In the genomic region with DNA sequence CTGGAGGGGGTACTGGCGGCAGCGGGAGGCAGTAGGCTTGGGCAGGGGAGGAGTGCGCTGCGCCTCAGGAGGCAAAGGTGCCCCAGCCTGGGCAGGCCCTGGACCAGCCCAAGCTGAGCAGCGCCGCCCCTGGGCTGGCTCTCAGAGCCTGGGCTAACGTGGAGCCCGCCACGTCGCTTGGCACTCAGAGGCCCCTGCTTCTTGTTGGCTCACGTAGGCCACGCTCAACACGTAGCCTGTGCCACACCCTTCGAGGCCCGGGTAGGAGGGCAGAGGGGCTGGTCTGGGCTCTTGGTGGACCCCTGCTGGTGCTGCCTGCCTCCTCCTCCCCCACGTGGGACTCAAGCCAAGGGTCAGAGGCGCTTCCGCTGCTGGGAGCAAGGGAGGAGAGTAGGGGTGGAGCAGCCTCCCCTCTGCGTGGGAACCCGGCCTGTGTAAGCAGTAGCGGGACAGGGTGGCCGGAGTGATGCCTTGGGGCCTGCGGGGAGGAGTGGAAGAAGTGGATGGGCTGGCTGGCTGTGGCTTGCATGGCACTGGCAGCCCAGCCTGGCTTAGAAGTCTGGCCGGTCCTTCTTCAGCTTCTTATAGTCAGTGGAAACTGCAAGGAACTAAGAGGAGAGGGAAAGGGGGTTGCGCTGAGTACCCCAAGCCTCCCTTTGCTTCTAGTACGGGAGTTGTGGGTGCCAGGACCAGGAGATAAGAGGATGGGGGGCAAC, we compare ENCODE assay signal across 9 cellular contexts. TPM values are rescaled to one million over a fixed set of nuclear protein-coding genes. Genes with fewer than 3 reads are reported as not detected.
DNase-seq lines count a peak whose midpoint lies in the region; ATAC-seq and TF ChIP-seq lines count a peak whose summit lies in the region.
"Had no signal": no experiment of that assay in that cellular context is flagged by ENCODE, and none has a peak within 500 bp of the region (broad histone marks: within the 10 kb centered on the region; RNA-seq: fewer than 3 reads in every experiment).

No MANE protein-coding gene starts in this region.

- WGBS in adrenal gland, 4 donors, result 73 to 78% (median 78%) methylated on average over 8 to 26 of the region's 26 CpGs
- 94% methylated on average over 26 of the region's 26 CpGs for WGBS in thymus

- H3K27ac ChIP-seq in adrenal gland, result peak overlapping the region in 3 of 5 donors; percentile 22 to 76 (median 56)
- peak overlapping the region; percentile 64 for H3K27ac ChIP-seq in thymus (ENCODE audit: low read depth)
- no peak overlapping the region for H3K27ac ChIP-seq in caudate nucleus (ENCODE audit: low read depth, low read length)

- TF ChIP-seq POLR2A in adrenal gland (IDR thresholded peaks at IDR 0.05), result no peak

- H3K4me1 ChIP-seq in adrenal gland (replicated peaks in 1 of 2) (peaks cover 15 to 30% of the 10 kb centered on the region in 2 donors), thymus (ENCODE audit: control insufficient read depth, insufficient read depth, low read length) (peaks cover 31% of the 10 kb centered on the region)

- intact Hi-C loops in adrenal gland (cut with DNase I), result no loop called here

- DNase-seq in NCI-H2227 (lab: John Stamatoyannopoulos, UW; ENCODE audit: unreplicated experiment) (peak; percentile 20), NCI-H2227 treated with DMSO at 0.1 percent for 48 hours (lab: John Stamatoyannopoulos, UW) (no peak), adrenal gland (peak in 3 of 7 donors; percentile 27 to 72 (median 51)), iPS-NIHi11 (ENCODE audit: low spot score) (peak; percentile 57), caudate nucleus (lab: John Stamatoyannopoulos, UW) (no peak)
- DNase-seq in stimulated activated naive CD4-positive, alpha-beta T cell (lab: John Stamatoyannopoulos, UW), result no peak

- H3K36me3 ChIP-seq in adrenal gland (replicated peaks in 1 of 2) (peaks cover 0 to 30% of the 10 kb centered on the region in 2 donors), thymus (ENCODE audit: control insufficient read depth, insufficient read depth) (peaks cover 50% of the 10 kb centered on the region)

- H3K27me3 ChIP-seq in adrenal gland (peaks cover 18% of the 10 kb centered on the region), thymus (ENCODE audit: control insufficient read depth, insufficient read depth) (peaks cover 53% of the 10 kb centered on the region)

- TF ChIP-seq CTCF in adrenal gland (IDR thresholded peaks at IDR 0.05), result no peak

- no peak overlapping the region for H3K4me3 ChIP-seq in adrenal gland
- H3K4me3 ChIP-seq in thymus (ENCODE audit: low read length), result no peak overlapping the region

- ATAC-seq in HG03342 (IDR thresholded peaks at IDR 0.05; ENCODE audit: unreplicated experiment), result no peak

- H3K9me3 ChIP-seq in adrenal gland (replicated peaks in 1 of 3), result no peaks in the 10 kb centered on the region
- no peaks in the 10 kb centered on the region for H3K9me3 ChIP-seq in thymus (ENCODE audit: control insufficient read depth)
- H3K9me3 ChIP-seq: Peyer's patch had no signal

RNA-seq across cellular contexts. Expression of gene SHMT2, which starts 5.7 kb away (rescaled TPM):
- 10 to 100 TPM; 57.0 to 94.7 (median 71.8) TPM for total RNA-seq in adrenal gland
- polyA plus RNA-seq in adrenal gland, result 10 to 100 TPM; 25.2 to 43.0 (median 29.0) TPM
- 37.0 TPM for polyA plus RNA-seq in thymus

RNA-seq across cellular contexts. Expression of gene STAC3, which starts 15.8 kb away (rescaled TPM):
- 1 to 10 TPM in 7 of 8 donors, under 1 TPM in 1; 0.30 to 4.1 (median 2.5) TPM for total RNA-seq in adrenal gland
- polyA plus RNA-seq in adrenal gland (10 to 100 TPM in 1 of 3 donors, 1 to 10 TPM in 2; 2.0 to 10.5 (median 4.5) TPM), thymus (12.3 TPM)

RNA-seq across cellular contexts. Expression of gene NXPH4, which starts 18.6 kb away (rescaled TPM):
- 1 to 10 TPM in 1 of 8 donors, under 1 TPM in 4, not detected in 3; 0.15 to 3.7 (median 0.42) TPM for total RNA-seq in adrenal gland
- polyA plus RNA-seq in adrenal gland (1 to 10 TPM in 2 of 3 donors, under 1 TPM in 1; 0.62 to 1.7 (median 1.2) TPM), thymus (0.16 TPM)
- total RNA-seq: Peyer's patch had no signal

Comparison
In these comparisons a context has a peak if more than half of its experiments do, and no peak if none do; other contexts are left out.
1. DNase-seq: peak in NCI-H2227 (single experiment) and iPS-NIHi11 (single experiment); none in NCI-H2227 treated with DMSO at 0.1 percent for 48 hours (single experiment), caudate nucleus (0 of 61) and stimulated activated naive CD4-positive, alpha-beta T cell (0 of 6).